Comparison of ENCODE assay signal across 16 cellular contexts in the genomic region with DNA sequence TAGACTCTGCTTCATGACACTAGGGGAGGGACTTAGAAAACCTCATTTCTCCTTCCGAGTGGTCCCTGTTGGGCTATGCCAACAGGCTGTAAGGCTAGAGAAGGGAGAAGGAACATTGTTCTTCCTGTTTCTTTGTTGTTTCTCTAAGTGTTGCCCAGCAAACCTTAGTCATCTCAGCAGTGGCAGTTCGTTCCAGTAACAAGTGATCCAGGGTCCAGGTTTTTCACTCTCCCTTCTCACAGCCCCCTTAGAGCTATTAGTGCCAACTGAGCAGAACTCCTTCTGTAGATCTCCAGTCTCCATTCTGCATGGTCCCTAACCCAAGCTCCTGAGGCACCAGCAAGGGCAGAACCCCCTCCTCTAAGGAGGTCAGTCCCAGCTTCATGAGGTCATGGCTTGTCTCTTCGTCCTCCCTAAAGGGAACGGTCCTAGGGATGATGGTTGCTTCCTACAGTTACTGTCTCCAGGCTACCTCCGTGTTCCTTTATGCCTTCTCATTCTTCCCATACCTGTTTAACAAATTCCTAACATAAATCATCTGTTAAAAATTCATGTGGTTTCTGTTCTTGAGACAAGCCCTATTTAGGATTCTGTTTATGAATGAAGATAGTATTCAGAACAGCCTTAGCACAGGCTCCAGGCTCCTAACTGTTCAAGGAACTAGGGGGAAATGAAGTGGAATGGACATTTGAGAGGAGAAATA.
DNase-seq lines count a peak whose midpoint lies in the region; ATAC-seq and TF ChIP-seq lines count a peak whose summit lies in the region.
"Had no signal": no experiment of that assay in that cellular context is flagged by ENCODE, and none has a peak within 500 bp of the region (broad histone marks: within the 10 kb centered on the region; RNA-seq: fewer than 3 reads in every experiment).

No MANE protein-coding gene starts in this region.

- H3K4me1 Mint-ChIP-seq in stimulated activated naive CD8-positive, alpha-beta T cell treated with anti-CD3 and anti-CD28 coated beads, Interleukin-15, amount 100 ng/mL, for 72 hours, result no peaks in the 10 kb centered on the region
- H3K4me1 Mint-ChIP-seq: IgD-negative memory B cell had no signal

- ATAC-seq in stimulated activated naive CD8-positive, alpha-beta T cell treated with anti-CD3 and anti-CD28 coated beads, Interleukin-15, amount 100 ng/mL, for 72 hours, result peak; percentile 33
- ATAC-seq in stimulated activated naive CD8-positive, alpha-beta T cell treated with anti-CD3 and anti-CD28 coated beads, Interleukin-15, Interleukin-2, amounts not matched to agents 100 U/mL and 50 U/mL, for 24 hours, result no peak
- peak; percentile 58 for ATAC-seq in foreskin keratinocyte
- ATAC-seq in thoracic aorta (ENCODE audit: insufficient number of reproducible peaks, low FRiP score, low read depth), result peak; percentile 34
- no peak for ATAC-seq in GM18498 (IDR thresholded peaks at IDR 0.05; ENCODE audit: unreplicated experiment)
- ATAC-seq: activated CD8-positive, alpha-beta T cell treated with anti-CD3 and anti-CD28 coated beads for 36 hours; Right ventricle myocardium inferior had no signal

- TF ChIP-seq CTCF in foreskin keratinocyte (conservative IDR thresholded peaks at IDR 0.05) (no peak), thoracic aorta (IDR thresholded peaks at IDR 0.05) (no peak)

- peaks cover 11% of the 10 kb centered on the region for H3K9me3 ChIP-seq in thoracic aorta

- H3K27me3 Mint-ChIP-seq in stimulated activated naive CD8-positive, alpha-beta T cell treated with anti-CD3 and anti-CD28 coated beads, Interleukin-15, amount 100 ng/mL, for 72 hours, result peaks cover 7% of the 10 kb centered on the region

- H3K27me3 ChIP-seq in foreskin keratinocyte, result peaks cover under 1% of the 10 kb centered on the region
- no peaks in the 10 kb centered on the region for H3K27me3 ChIP-seq in thoracic aorta (replicated peaks; ENCODE audit: insufficient read depth)

- no peak for DNase-seq in stimulated activated naive CD8-positive, alpha-beta T cell treated with anti-CD3 and anti-CD28 coated beads, Interleukin-15, amount 100 ng/mL, for 72 hours
- no peak for DNase-seq in stimulated activated naive CD8-positive, alpha-beta T cell treated with anti-CD3 and anti-CD28 coated beads, Interleukin-15, Interleukin-2, amounts not matched to agents 100 U/mL and 50 U/mL, for 24 hours
- DNase-seq in RKO (ENCODE audit: low spot score) (peak; percentile 9), foreskin keratinocyte (peak; percentile 57 to 89), thoracic aorta (ENCODE audit: low spot score) (no peak), T1000 (lab: John Stamatoyannopoulos, UW) (no peak), NCI-H1436 treated with DMSO at 0.1 percent for 48 hours (lab: John Stamatoyannopoulos, UW) (no peak)
- DNase-seq: activated CD8-positive, alpha-beta T cell treated with anti-CD3 and anti-CD28 coated beads for 36 hours; anterior cingulate cortex; GOT3; midbrain; NCI-H1694 treated with DMSO at 0.1 percent for 48 hours; NCI-H526 treated with DMSO at 0.1 percent for 48 hours had no signal

- H3K4me3 ChIP-seq in thoracic aorta, result no peak overlapping the region

- H3K4me3 Mint-ChIP-seq in stimulated activated naive CD8-positive, alpha-beta T cell treated with anti-CD3 and anti-CD28 coated beads, Interleukin-15, amount 100 ng/mL, for 72 hours, result no peak overlapping the region
- H3K4me3 Mint-ChIP-seq: activated CD8-positive, alpha-beta T cell treated with anti-CD3 and anti-CD28 coated beads for 36 hours; IgD-negative memory B cell had no signal

- H3K9me3 Mint-ChIP-seq in stimulated activated naive CD8-positive, alpha-beta T cell treated with anti-CD3 and anti-CD28 coated beads, Interleukin-15, amount 100 ng/mL, for 72 hours, result peaks cover 16 to 18% of the 10 kb centered on the region in 2 donors

- H3K27ac ChIP-seq in foreskin keratinocyte (no peak overlapping the region), thoracic aorta (no peak overlapping the region)

- no peak overlapping the region for H3K27ac Mint-ChIP-seq in stimulated activated naive CD8-positive, alpha-beta T cell treated with anti-CD3 and anti-CD28 coated beads, Interleukin-15, amount 100 ng/mL, for 72 hours
- H3K27ac Mint-ChIP-seq: activated CD8-positive, alpha-beta T cell treated with anti-CD3 and anti-CD28 coated beads for 36 hours; IgD-negative memory B cell had no signal

- no peaks in the 10 kb centered on the region for H3K36me3 ChIP-seq in thoracic aorta

- H3K4me1 ChIP-seq in foreskin keratinocyte (peaks cover 14% of the 10 kb centered on the region), thoracic aorta (ENCODE audit: control insufficient read depth in 1 of 2, low read depth in 2 of 2) (peaks cover 5 to 43% of the 10 kb centered on the region in 2 donors)

Comparison
In these comparisons a context has a peak if more than half of its experiments do, and no peak if none do; other contexts are left out.
1. ATAC-seq: peak in stimulated activated naive CD8-positive, alpha-beta T cell treated with anti-CD3 and anti-CD28 coated beads, Interleukin-15, amount 100 ng/mL, for 72 hours (single experiment), foreskin keratinocyte (single experiment) and thoracic aorta (single experiment); none in stimulated activated naive CD8-positive, alpha-beta T cell treated with anti-CD3 and anti-CD28 coated beads, Interleukin-15, Interleukin-2, amounts not matched to agents 100 U/mL and 50 U/mL, for 24 hours (single experiment) and GM18498 (single experiment).
2. DNase-seq: peak in RKO (single experiment) and foreskin keratinocyte (2 of 2); none in stimulated activated naive CD8-positive, alpha-beta T cell treated with anti-CD3 and anti-CD28 coated beads, Interleukin-15, amount 100 ng/mL, for 72 hours (0 of 2), stimulated activated naive CD8-positive, alpha-beta T cell treated with anti-CD3 and anti-CD28 coated beads, Interleukin-15, Interleukin-2, amounts not matched to agents 100 U/mL and 50 U/mL, for 24 hours (single experiment), thoracic aorta (single experiment), T1000 (single experiment) and NCI-H1436 treated with DMSO at 0.1 percent for 48 hours (single experiment).